ENCODE assay signal across 20 cellular contexts in genomic region chr18:35408843-35409261, GRCh38. TPM values are rescaled to one million over a fixed set of nuclear protein-coding genes. Genes with fewer than 3 reads are reported as not detected.
DNase-seq lines count a peak whose midpoint lies in the region; ATAC-seq, FAIRE-seq and TF ChIP-seq lines count a peak whose summit lies in the region.
"Had no signal": no experiment of that assay in that cellular context is flagged by ENCODE, and none has a peak within 500 bp of the region (broad histone marks: within the 10 kb centered on the region; RNA-seq: fewer than 3 reads in every experiment).

No MANE protein-coding gene starts in this region.

- peaks cover 18% of the 10 kb centered on the region for H3K4me1 Mint-ChIP-seq in mesothelial cell of epicardium

- TF ChIP-seq CTCF in esophagus squamous epithelium (IDR thresholded peaks at IDR 0.05) (no peak), mesothelial cell of epicardium (IDR thresholded peaks at IDR 0.05; ENCODE audit: unreplicated experiment) (no peak)

- H3K9me3 ChIP-seq in esophagus squamous epithelium (no peaks in the 10 kb centered on the region), small intestine (ENCODE audit: control insufficient read depth, low read depth) (no peaks in the 10 kb centered on the region)
- H3K9me3 ChIP-seq: SJSA1 had no signal

- no peak overlapping the region for H3K4me3 ChIP-seq in esophagus squamous epithelium
- no peak overlapping the region for H3K4me3 ChIP-seq in small intestine (ENCODE audit: low read depth in 1 of 2, low read length in 2 of 2)
- H3K4me3 ChIP-seq: SJSA1 had no signal

- peak; percentile 89 for DNase-seq in NCI-H69 (lab: John Stamatoyannopoulos, UW)
- DNase-seq in esophagus squamous epithelium (lab: John Stamatoyannopoulos, UW), result no peak
- peak; percentile 29 for DNase-seq in small intestine
- no peak for DNase-seq in NCI-H1417 treated with DMSO at 0.1 percent for 48 hours (lab: John Stamatoyannopoulos, UW)
- no peak for DNase-seq in NK-92 treated with Interleukin-12 subunit alpha and Interleukin-12 subunit beta, amount 100 ng/mL, for 24 hours (lab: John Stamatoyannopoulos, UW)
- no peak for DNase-seq in mesothelial cell of epicardium (ENCODE audit: low spot score in 2 of 2, unreplicated experiment in 2 of 2)
- DNase-seq in stimulated activated CD4-positive, alpha-beta T cell treated with anti-CD3 and anti-CD28 coated beads, Interleukin-2, amount 100 ng/mL, for 24 hours, result no peak
- DNase-seq: activated CD4-positive, CD25-positive, alpha-beta regulatory T cell; activated naive CD8-positive, alpha-beta T cell treated with anti-CD3 and anti-CD28 coated beads, Interleukin-2, amount 50 U/mL, for 24 hours; kidney glomerular epithelial cell; midbrain; NCI-H1436 treated with DMSO at 0.1 percent for 48 hours; NCI-H2227 treated with DMSO at 0.1 percent for 48 hours had no signal

- peaks cover 9% of the 10 kb centered on the region for H3K9me3 Mint-ChIP-seq in mesothelial cell of epicardium
- H3K9me3 Mint-ChIP-seq: activated naive CD8-positive, alpha-beta T cell treated with anti-CD3 and anti-CD28 coated beads, Interleukin-2, amount 50 U/mL, for 24 hours; dendritic cell treated with granulocyte-macrophage colony-stimulating factor and Interleukin-4, amounts not matched to agents 40 ng/mL and 50 ng/mL, for 4 days; stimulated activated naive CD8-positive, alpha-beta T cell treated with anti-CD3 and anti-CD28 coated beads, Interleukin-15, Interleukin-2, amounts not matched to agents 100 ng/mL and 50 ng/mL, for 24 hours had no signal

- no peaks in the 10 kb centered on the region for H3K36me3 ChIP-seq in esophagus squamous epithelium
- H3K36me3 ChIP-seq in small intestine (ENCODE audit: control insufficient read depth in 2 of 2, insufficient read depth in 2 of 2, low read length in 2 of 2), result no peaks in the 10 kb centered on the region
- H3K36me3 ChIP-seq: SJSA1 had no signal

- FAIRE-seq in small intestine (lab: Jason Lieb, UNC), result no peak
- FAIRE-seq: frontal cortex, urothelium cell line had no signal

- intact Hi-C loops in esophagus squamous epithelium (cut with DNase I), result no loop called here

- H3K27me3 ChIP-seq in esophagus squamous epithelium (no peaks in the 10 kb centered on the region), small intestine (ENCODE audit: control insufficient read depth in 2 of 2, insufficient read depth in 2 of 2, low read length in 2 of 2) (no peaks in the 10 kb centered on the region)
- H3K27me3 ChIP-seq: SJSA1 had no signal

- H3K27ac Mint-ChIP-seq in mesothelial cell of epicardium, result no peak overlapping the region
- H3K27ac Mint-ChIP-seq: activated naive CD8-positive, alpha-beta T cell treated with anti-CD3 and anti-CD28 coated beads, Interleukin-2, amount 50 U/mL, for 24 hours; stimulated activated naive CD8-positive, alpha-beta T cell treated with anti-CD3 and anti-CD28 coated beads, Interleukin-15, Interleukin-2, amounts not matched to agents 100 ng/mL and 50 ng/mL, for 24 hours had no signal

- no peaks in the 10 kb centered on the region for H3K27me3 Mint-ChIP-seq in mesothelial cell of epicardium (ENCODE audit: low read depth)

- H3K4me1 ChIP-seq in esophagus squamous epithelium (peaks cover 9 to 72% (median 20%) of the 10 kb centered on the region in 3 donors), small intestine (ENCODE audit: control insufficient read depth in 2 of 2, insufficient read depth in 1 of 2, low read depth in 1 of 2, low read length in 1 of 2) (peaks cover 2 to 3% of the 10 kb centered on the region in 2 donors)
- H3K4me1 ChIP-seq: SJSA1 had no signal

- H3K27ac ChIP-seq in esophagus squamous epithelium, result peak overlapping the region; percentile 70 to 80 (median 75)
- H3K27ac ChIP-seq in small intestine (ENCODE audit: low read depth in 1 of 2, low read length in 1 of 2), result no peak overlapping the region
- H3K27ac ChIP-seq: KMS-11, SJSA1 had no signal

- no peak for TF ChIP-seq POLR2A in esophagus squamous epithelium (IDR thresholded peaks at IDR 0.05)

- H3K36me3 Mint-ChIP-seq in mesothelial cell of epicardium, result no peaks in the 10 kb centered on the region

- H3K4me3 Mint-ChIP-seq in mesothelial cell of epicardium, result no peak overlapping the region
- H3K4me3 Mint-ChIP-seq: activated naive CD8-positive, alpha-beta T cell treated with anti-CD3 and anti-CD28 coated beads, Interleukin-2, amount 50 U/mL, for 24 hours; dendritic cell treated with granulocyte-macrophage colony-stimulating factor and Interleukin-4, amounts not matched to agents 40 ng/mL and 50 ng/mL, for 4 days; stimulated activated naive CD8-positive, alpha-beta T cell treated with anti-CD3 and anti-CD28 coated beads, Interleukin-15, Interleukin-2, amounts not matched to agents 100 ng/mL and 50 ng/mL, for 24 hours had no signal

- ATAC-seq in GM18868 (IDR thresholded peaks at IDR 0.05; ENCODE audit: unreplicated experiment), result peak; percentile 75

- WGBS in esophagus squamous epithelium, 2 donors, result 68% methylated on average over 4 of the region's 5 CpGs; no CpG with 5 or more reads in 1 of the 2 donors
- 16 to 81% (median 42%) methylated on average over 5 of the region's 5 CpGs for WGBS in small intestine, 3 donors

RNA-seq across cellular contexts. Expression of gene ZNF396, which starts 31.7 kb away (rescaled TPM):
- total RNA-seq in esophagus squamous epithelium, result 1 to 10 TPM in 2 of 4 donors, under 1 TPM in 2; 0.11 to 2.0 (median 0.95) TPM
- 1 to 10 TPM; 1.1 to 2.5 (median 2.2) TPM for polyA plus RNA-seq in small intestine
- 1.2 to 1.8 TPM (median 1.6 TPM) in 3 replicates for total RNA-seq in mesothelial cell of epicardium

Comparison
In these comparisons a context has a peak if more than half of its experiments do, and no peak if none do; other contexts are left out.
1. DNase-seq: peak in NCI-H69 (single experiment) and small intestine (single experiment); none in esophagus squamous epithelium (single experiment), NCI-H1417 treated with DMSO at 0.1 percent for 48 hours (single experiment), NK-92 treated with Interleukin-12 subunit alpha and Interleukin-12 subunit beta, amount 100 ng/mL, for 24 hours (single experiment), mesothelial cell of epicardium (0 of 2) and stimulated activated CD4-positive, alpha-beta T cell treated with anti-CD3 and anti-CD28 coated beads, Interleukin-2, amount 100 ng/mL, for 24 hours (0 of 2).
2. H3K27ac ChIP-seq: peak in esophagus squamous epithelium (4 of 4); none in small intestine (0 of 2).